Comparison of ENCODE assay signal across 2 cellular contexts in genomic region chr19:19571387-19571786, GRCh38.
TF ChIP-seq lines count a peak whose summit lies in the region.

No MANE protein-coding gene starts in this region.

TF ChIP-seq in SK-N-SH, 30 proteins besides CTCF, POLR2A, EP300 and RAD21 (continued from another document):
- TF ChIP-seq NRF1 (IDR thresholded peaks at IDR 0.05; ENCODE audit: low read depth, low read length): no peak
- TF ChIP-seq USF1 (IDR thresholded peaks at IDR 0.05; ENCODE audit: borderline replicate concordance, low read depth): no peak
TF ChIP-seq in SK-N-SH: peak in this region for 0.

TF ChIP-seq in SK-N-SH treated with all-trans-retinoic acid at 6 μM for 48 hours, 23 proteins besides CTCF, POLR2A, EP300 and RAD21 (continued from another document):
- TF ChIP-seq CREB5 (CRISPR knock-in tag; IDR thresholded peaks at IDR 0.05; ENCODE audit: low read depth): no peak
- no peak for TF ChIP-seq TCF4 (CRISPR knock-in tag; IDR thresholded peaks at IDR 0.05; ENCODE audit: borderline replicate concordance)
- TF ChIP-seq CSRNP3 (CRISPR knock-in tag; IDR thresholded peaks at IDR 0.05): no peak
- TF ChIP-seq ZNF8 (CRISPR knock-in tag; IDR thresholded peaks at IDR 0.05): no peak
- TF ChIP-seq SNAI2 (CRISPR knock-in tag; IDR thresholded peaks at IDR 0.05): no peak
- TF ChIP-seq OSR1 (CRISPR knock-in tag; IDR thresholded peaks at IDR 0.05): no peak
- no peak for TF ChIP-seq TOX (CRISPR knock-in tag; IDR thresholded peaks at IDR 0.05; ENCODE audit: borderline replicate concordance)
- no peak for TF ChIP-seq GLIS3 (CRISPR knock-in tag; IDR thresholded peaks at IDR 0.05)
- no peak for TF ChIP-seq CSDC2 (CRISPR knock-in tag; IDR thresholded peaks at IDR 0.05)
- TF ChIP-seq POU6F1 (CRISPR knock-in tag; IDR thresholded peaks at IDR 0.05; ENCODE audit: borderline replicate concordance, low read depth): no peak
TF ChIP-seq in SK-N-SH treated with all-trans-retinoic acid at 6 μM for 48 hours: peak in this region for 0.
